In genomic region chr6:77038801-77039200, GRCh38 we compare ENCODE assay signal across 25 cellular contexts.
DNase-seq lines count a peak whose midpoint lies in the region; ATAC-seq, FAIRE-seq and TF ChIP-seq lines count a peak whose summit lies in the region.
"Had no signal": no experiment of that assay in that cellular context is flagged by ENCODE, and none has a peak within 500 bp of the region (broad histone marks: within the 10 kb centered on the region; RNA-seq: fewer than 3 reads in every experiment).

No MANE protein-coding gene starts in this region.

- intact Hi-C loops in kidney (cut with DNase I): no loop called here

- no peaks in the 10 kb centered on the region for H3K9me3 ChIP-seq in kidney (ENCODE audit: control insufficient read depth in 1 of 2, low read length in 2 of 2)
- H3K9me3 ChIP-seq: Peyer's patch had no signal

- ATAC-seq in GM19463 (IDR thresholded peaks at IDR 0.05; ENCODE audit: unreplicated experiment): no peak
- ATAC-seq in HG03095 (IDR thresholded peaks at IDR 0.05; ENCODE audit: unreplicated experiment): no peak
- ATAC-seq: activated CD4-positive, CD25-positive, alpha-beta regulatory T cell treated with anti-CD3 and anti-CD28 coated beads, Interleukin-2, amount 50 U/mL, for 24 hours; HCT116; heart right ventricle; K562; naive thymus-derived CD4-positive, alpha-beta T cell; upper lobe of right lung had no signal

- no peak overlapping the region for H3K9ac ChIP-seq in kidney (ENCODE audit: low read length in 2 of 2)

- H3K4me3 ChIP-seq in cardiac fibroblast (replicated peaks in 1 of 2; ENCODE audit: low read depth in 2 of 2, low read length in 2 of 2): no peak overlapping the region
- no peak overlapping the region for H3K4me3 ChIP-seq in kidney (ENCODE audit: low read length in 2 of 2)
- H3K4me3 ChIP-seq: cardiac muscle cell, heart right ventricle, K562, lung, Peyer's patch, upper lobe of right lung had no signal

- no peak overlapping the region for H3K27ac ChIP-seq in kidney (ENCODE audit: low read depth in 2 of 2, low read length in 2 of 2)
- H3K27ac ChIP-seq: cardiac muscle cell, heart right ventricle, Peyer's patch, upper lobe of right lung had no signal

- no peak for FAIRE-seq in kidney (lab: Jason Lieb, UNC)
- FAIRE-seq: GM12892, islet of Langerhans, K562 had no signal

- H3K4me1 ChIP-seq in kidney (ENCODE audit: control insufficient read depth in 1 of 2, insufficient read depth in 1 of 2, low read depth in 1 of 2, low read length in 2 of 2): no peaks in the 10 kb centered on the region
- H3K4me1 ChIP-seq: Peyer's patch, upper lobe of right lung had no signal

- no peak for TF ChIP-seq CTCF in cardiac fibroblast (IDR thresholded peaks at IDR 0.05; ENCODE audit: low read depth, low read length)
- TF ChIP-seq CTCF in kidney (IDR thresholded peaks at IDR 0.05; ENCODE audit: borderline replicate concordance, extremely low read depth, insufficient read depth): no peak

- peak; percentile 13 for DNase-seq in AG08395 (ENCODE audit: low spot score)
- DNase-seq in LHCN-M2 (ENCODE audit: low read depth): peak; percentile 78
- peak; percentile 34 to 50 for DNase-seq in cardiac fibroblast (ENCODE audit: low read depth in 2 of 2)
- DNase-seq in kidney: peak; percentile 21
- DNase-seq in effector CD4-positive, alpha-beta T cell: no peak
- DNase-seq in stimulated activated CD4-positive, alpha-beta T cell treated with anti-CD3 and anti-CD28 coated beads, Interleukin-15, amount 100 ng/mL, for 24 hours: no peak
- DNase-seq: C1 segment of cervical spinal cord; GF-D8; heart right ventricle; MV-4-11; naive thymus-derived CD4-positive, alpha-beta T cell; NCI-H187 treated with DMSO at 0.1 percent for 48 hours; NCI-H345; Peyer's patch; stimulated activated CD4-positive, alpha-beta T cell treated with anti-CD3 and anti-CD28 coated beads, Interleukin-4, amount 100 ng/mL, for 1 hour; upper lobe of right lung had no signal

- H3K36me3 ChIP-seq in kidney (ENCODE audit: control insufficient read depth in 1 of 2, insufficient read depth in 2 of 2, low read length in 2 of 2): no peaks in the 10 kb centered on the region
- H3K36me3 ChIP-seq: cardiac muscle cell, heart right ventricle, Peyer's patch, upper lobe of right lung had no signal

Comparison
In these comparisons a context has a peak if more than half of its experiments do, and no peak if none do; other contexts are left out.
1. DNase-seq: peak in AG08395 (single experiment), LHCN-M2 (single experiment), cardiac fibroblast (2 of 2) and kidney (single experiment); none in effector CD4-positive, alpha-beta T cell (single experiment) and stimulated activated CD4-positive, alpha-beta T cell treated with anti-CD3 and anti-CD28 coated beads, Interleukin-15, amount 100 ng/mL, for 24 hours (single experiment).